ENCODE assay signal across 26 cellular contexts in the genomic region with DNA sequence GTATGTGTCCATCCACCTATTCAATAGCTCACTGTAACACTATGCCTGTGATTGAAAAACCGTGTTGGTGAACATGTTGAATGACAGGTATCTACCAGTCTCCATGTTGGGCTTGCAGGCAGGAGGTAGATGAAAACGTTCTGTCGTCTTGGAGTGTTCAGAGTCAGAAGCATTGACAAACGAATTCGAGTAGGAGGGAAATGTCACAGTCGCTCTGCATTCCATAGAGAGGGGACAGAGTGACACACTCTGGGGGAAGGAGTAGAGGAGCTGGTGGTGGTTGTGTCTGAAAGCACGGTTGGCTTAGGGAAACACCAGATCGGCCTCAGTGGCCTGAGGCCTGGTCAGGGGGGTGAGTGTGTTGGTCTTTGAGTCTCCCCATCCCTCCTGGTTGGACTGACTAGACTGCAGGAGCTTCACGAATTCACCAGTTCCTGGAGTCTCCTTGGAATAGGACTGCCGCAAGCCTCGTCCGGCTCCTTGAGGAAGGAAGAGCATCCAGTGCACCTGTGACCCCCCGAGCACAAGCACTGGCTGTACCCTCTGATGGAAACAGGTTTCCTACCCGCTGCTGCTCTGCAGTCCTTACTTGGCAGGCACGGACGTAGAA.
"Had no signal": no experiment of that assay in that cellular context is flagged by ENCODE, and none has a peak within 500 bp of the region (broad histone marks: within the 10 kb centered on the region; RNA-seq: fewer than 3 reads in every experiment).

No MANE protein-coding gene starts in this region.

- H3K4me3 ChIP-seq: colonic mucosa, coronary artery, dorsolateral prefrontal cortex, esophagus muscularis mucosa, esophagus squamous epithelium, gastrocnemius medialis, gastroesophageal sphincter, heart left ventricle, heart right ventricle had no signal

- H3K27ac ChIP-seq: colonic mucosa, coronary artery, dorsolateral prefrontal cortex, epithelial cell of prostate, esophagus muscularis mucosa, esophagus squamous epithelium, foreskin keratinocyte, gastrocnemius medialis, gastroesophageal sphincter, heart left ventricle, heart right ventricle had no signal

- DNase-seq: colonic mucosa; cortex of kidney; dermis blood vessel endothelial cell; dorsolateral prefrontal cortex; effector CD4-positive, alpha-beta T cell; effector CD8-positive, alpha-beta T cell; effector memory CD4-positive, alpha-beta T cell; effector memory CD8-positive, alpha-beta T cell; erythroblast; esophagus squamous epithelium; foreskin fibroblast; foreskin keratinocyte; foreskin melanocyte; gastrocnemius medialis; glutamatergic neuron; heart left ventricle; heart right ventricle had no signal

- H3K27me3 Mint-ChIP-seq: dendritic cell treated with granulocyte-macrophage colony-stimulating factor and Interleukin-4, amounts not matched to agents 40 ng/mL and 50 ng/mL, for 4 days had no signal

- FAIRE-seq: colon, endometrium, endothelial cell of umbilical vein, frontal cortex had no signal

- H3K36me3 ChIP-seq: colonic mucosa, esophagus muscularis mucosa, esophagus squamous epithelium, gastrocnemius medialis, gastroesophageal sphincter, heart left ventricle, heart right ventricle had no signal

- H3K9me3 ChIP-seq: colonic mucosa, esophagus muscularis mucosa, esophagus squamous epithelium, gastrocnemius medialis, gastroesophageal sphincter, heart left ventricle, heart right ventricle had no signal

- H3K4me3 Mint-ChIP-seq: dendritic cell treated with granulocyte-macrophage colony-stimulating factor and Interleukin-4, amounts not matched to agents 40 ng/mL and 50 ng/mL, for 4 days; effector memory CD8-positive, alpha-beta T cell had no signal

- H3K4me1 ChIP-seq: colonic mucosa, esophagus squamous epithelium, foreskin keratinocyte, gastrocnemius medialis, heart left ventricle had no signal

- H3K9me3 Mint-ChIP-seq: dendritic cell treated with granulocyte-macrophage colony-stimulating factor and Interleukin-4, amounts not matched to agents 40 ng/mL and 50 ng/mL, for 4 days; effector memory CD8-positive, alpha-beta T cell had no signal

- H3K27ac Mint-ChIP-seq: dendritic cell treated with granulocyte-macrophage colony-stimulating factor and Interleukin-4, amounts not matched to agents 40 ng/mL and 50 ng/mL, for 4 days; effector memory CD8-positive, alpha-beta T cell had no signal

- H3K27me3 ChIP-seq: colonic mucosa, dorsolateral prefrontal cortex, esophagus muscularis mucosa, esophagus squamous epithelium, gastrocnemius medialis, gastroesophageal sphincter, heart left ventricle, heart right ventricle had no signal
